In genomic region chr4:79763486-79764075, GRCh38 we compare ENCODE assay signal across 33 cellular contexts.
"Had no signal": no experiment of that assay in that cellular context is flagged by ENCODE, and none has a peak within 500 bp of the region (broad histone marks: within the 10 kb centered on the region; RNA-seq: fewer than 3 reads in every experiment).

No MANE protein-coding gene starts in this region.

- FAIRE-seq: colon, endometrium had no signal

- H3K9me3 ChIP-seq: esophagus squamous epithelium, neutrophil, uterus had no signal

- H3K36me3 ChIP-seq: breast epithelium, esophagus squamous epithelium, heart right ventricle, neutrophil, thoracic aorta, uterus had no signal

- H3K27ac Mint-ChIP-seq: activated CD4-positive, alpha-beta memory T cell treated with anti-CD3 and anti-CD28 coated beads, Interleukin-2, amount 10 ng/mL, durations not matched to agents 7 days and 5 days; activated CD4-positive, alpha-beta T cell treated with anti-CD3 and anti-CD28 coated beads, Interleukin-2, amount 10 ng/mL, durations not matched to agents 24 days and 14 days; activated naive CD4-positive, alpha-beta T cell treated with anti-CD3 and anti-CD28 coated beads, Interleukin-2, amount 50 U/mL, for 72 hours; activated T-cell treated with anti-CD3 and anti-CD28 coated beads, Interleukin-2, amount 50 U/mL, for 24 hours; mesothelial cell of epicardium; naive B cell; nephron progenitor cell; stimulated activated effector memory CD8-positive, alpha-beta T cell treated with anti-CD3 and anti-CD28 coated beads, Interleukin-12 subunit alpha, Interleukin-12 subunit beta, amount 100 ng/mL, for 72 hours; stimulated activated naive CD8-positive, alpha-beta T cell treated with anti-CD3 and anti-CD28 coated beads, Interleukin-15, Interleukin-2, amounts not matched to agents 100 ng/mL and 50 ng/mL, for 24 hours had no signal

- H3K27ac ChIP-seq: breast epithelium, epithelial cell of prostate, esophagus squamous epithelium, heart right ventricle, neutrophil, skin epidermis, thoracic aorta, uterus, VCaP had no signal

- H3K4me1 Mint-ChIP-seq: activated CD4-positive, alpha-beta memory T cell treated with anti-CD3 and anti-CD28 coated beads, Interleukin-2, amount 10 ng/mL, durations not matched to agents 7 days and 5 days; activated CD4-positive, alpha-beta T cell treated with anti-CD3 and anti-CD28 coated beads, Interleukin-2, amount 10 ng/mL, durations not matched to agents 24 days and 14 days; mesothelial cell of epicardium; naive B cell; nephron progenitor cell; stimulated activated effector memory CD8-positive, alpha-beta T cell treated with anti-CD3 and anti-CD28 coated beads, Interleukin-12 subunit alpha, Interleukin-12 subunit beta, amount 100 ng/mL, for 72 hours had no signal

- H3K27me3 Mint-ChIP-seq: activated CD4-positive, alpha-beta T cell treated with anti-CD3 and anti-CD28 coated beads, Interleukin-2, amount 10 ng/mL, durations not matched to agents 24 days and 14 days; stimulated activated naive CD8-positive, alpha-beta T cell treated with anti-CD3 and anti-CD28 coated beads, Interleukin-15, Interleukin-2, amounts not matched to agents 100 ng/mL and 50 ng/mL, for 24 hours had no signal

- H3K4me1 ChIP-seq: breast epithelium, esophagus squamous epithelium, heart right ventricle, uterus had no signal

- ATAC-seq: activated naive CD4-positive, alpha-beta T cell treated with anti-CD3 and anti-CD28 coated beads, Interleukin-2, amount 50 U/mL, for 72 hours; heart right ventricle; left cardiac atrium; left ventricle myocardium superior; sciatic nerve; stimulated activated effector memory CD8-positive, alpha-beta T cell treated with anti-CD3 and anti-CD28 coated beads, Interleukin-12 subunit alpha, Interleukin-12 subunit beta, amount 100 ng/mL, for 72 hours had no signal

- DNase-seq: activated CD4-positive, alpha-beta memory T cell treated with anti-CD3 and anti-CD28 coated beads, Interleukin-2, amount 10 ng/mL, durations not matched to agents 7 days and 5 days; activated CD4-positive, alpha-beta T cell treated with anti-CD3 and anti-CD28 coated beads, Interleukin-2, amount 10 ng/mL, durations not matched to agents 24 days and 14 days; activated CD4-positive, CD25-positive, alpha-beta regulatory T cell treated with anti-CD3 and anti-CD28 coated beads, Interleukin-2, amount 50 U/mL, for 72 hours; activated CD8-positive, alpha-beta memory T cell treated with anti-CD3 and anti-CD28 coated beads, Interleukin-2, amount 50 U/mL, for 48 hours; activated naive CD4-positive, alpha-beta T cell; activated T-cell treated with anti-CD3 and anti-CD28 coated beads, Interleukin-2, amount 50 U/mL, for 24 hours; central memory CD4-positive, alpha-beta T cell; dermis blood vessel endothelial cell; effector CD4-positive, alpha-beta T cell; esophagus squamous epithelium; foreskin melanocyte; heart right ventricle; islet precursor cell; left cardiac atrium; left ventricle myocardium superior; naive B cell; nephron progenitor cell; stimulated activated CD4-positive, alpha-beta T cell treated with anti-CD3 and anti-CD28 coated beads, Interleukin-4, amount 100 ng/mL, for 24 hours; trophoblast cell; uterus had no signal

- H3K4me3 Mint-ChIP-seq: activated CD4-positive, alpha-beta memory T cell treated with anti-CD3 and anti-CD28 coated beads, Interleukin-2, amount 10 ng/mL, durations not matched to agents 7 days and 5 days; activated CD4-positive, alpha-beta T cell treated with anti-CD3 and anti-CD28 coated beads, Interleukin-2, amount 10 ng/mL, durations not matched to agents 24 days and 14 days; activated T-cell treated with anti-CD3 and anti-CD28 coated beads, Interleukin-2, amount 50 U/mL, for 24 hours; mesothelial cell of epicardium; naive B cell; nephron progenitor cell; stimulated activated effector memory CD8-positive, alpha-beta T cell treated with anti-CD3 and anti-CD28 coated beads, Interleukin-12 subunit alpha, Interleukin-12 subunit beta, amount 100 ng/mL, for 72 hours; stimulated activated naive CD8-positive, alpha-beta T cell treated with anti-CD3 and anti-CD28 coated beads, Interleukin-15, Interleukin-2, amounts not matched to agents 100 ng/mL and 50 ng/mL, for 24 hours had no signal

- H3K36me3 Mint-ChIP-seq: activated naive CD4-positive, alpha-beta T cell treated with anti-CD3 and anti-CD28 coated beads, Interleukin-2, amount 50 U/mL, for 72 hours; stimulated activated effector memory CD8-positive, alpha-beta T cell treated with anti-CD3 and anti-CD28 coated beads, Interleukin-12 subunit alpha, Interleukin-12 subunit beta, amount 100 ng/mL, for 72 hours had no signal

- H3K4me3 ChIP-seq: breast epithelium, esophagus squamous epithelium, heart right ventricle, skin epidermis, thoracic aorta, uterus had no signal

- H3K27me3 ChIP-seq: breast epithelium, esophagus squamous epithelium, heart right ventricle, neutrophil, uterus had no signal
